ENCODE assay signal across 19 cellular contexts in genomic region chr9:123435471-123435870, GRCh38.
DNase-seq lines count a peak whose midpoint lies in the region; ATAC-seq and TF ChIP-seq lines count a peak whose summit lies in the region.
"Had no signal": no experiment of that assay in that cellular context is flagged by ENCODE, and none has a peak within 500 bp of the region (broad histone marks: within the 10 kb centered on the region; RNA-seq: fewer than 3 reads in every experiment).

No MANE protein-coding gene starts in this region.

- DNase-seq in cardiac septum (ENCODE audit: low spot score) = peak; percentile 10
- no peak for DNase-seq in heart left ventricle
- peak; percentile 33 for DNase-seq in endodermal cell
- no peak for DNase-seq in neural crest cell (ENCODE audit: low read depth, low spot score)
- no peak for DNase-seq in prostate gland (ENCODE audit: low spot score)
- no peak for DNase-seq in NCI-H69 (lab: John Stamatoyannopoulos, UW)
- no peak for DNase-seq in upper lobe of left lung
- DNase-seq: Caco-2; CD4-positive, CD25-positive, alpha-beta regulatory T cell; CD8-positive, alpha-beta T cell; DMS153; DND-41; HCEC 1CT had no signal

- H3K4me1 Mint-ChIP-seq in endodermal cell (peaks cover 39% of the 10 kb centered on the region), neural crest cell (peaks cover 66% of the 10 kb centered on the region)
- H3K4me1 Mint-ChIP-seq: B cell; CD4-positive, CD25-positive, alpha-beta regulatory T cell had no signal

- H3K27me3 ChIP-seq in heart left ventricle (no peaks in the 10 kb centered on the region), endodermal cell (ENCODE audit: control insufficient read depth, insufficient read depth, low read length, poor library complexity, severe bottlenecking) (no peaks in the 10 kb centered on the region), prostate gland (replicated peaks; ENCODE audit: insufficient read depth) (no peaks in the 10 kb centered on the region), upper lobe of left lung (no peaks in the 10 kb centered on the region)
- H3K27me3 ChIP-seq: BLaER1 had no signal

- ATAC-seq in heart left ventricle (no peak), HG03439 (IDR thresholded peaks at IDR 0.05; ENCODE audit: unreplicated experiment) (no peak), upper lobe of left lung (ENCODE audit: low FRiP score in 2 of 2) (no peak)
- ATAC-seq: CD8-positive, alpha-beta T cell had no signal

- no peak for TF ChIP-seq CTCF in heart left ventricle (IDR thresholded peaks at IDR 0.05)
- TF ChIP-seq CTCF in endodermal cell (conservative IDR thresholded peaks at IDR 0.05) = no peak
- no peak for TF ChIP-seq CTCF in neural crest cell (conservative IDR thresholded peaks at IDR 0.05)
- no peak for TF ChIP-seq CTCF in prostate gland (IDR thresholded peaks at IDR 0.05)
- no peak for TF ChIP-seq CTCF in upper lobe of left lung (IDR thresholded peaks at IDR 0.05)

- H3K9me3 Mint-ChIP-seq in endodermal cell (no peaks in the 10 kb centered on the region), neural crest cell (no peaks in the 10 kb centered on the region)
- H3K9me3 Mint-ChIP-seq: CD8-positive, alpha-beta T cell; GM23338 had no signal

- peaks cover 7% of the 10 kb centered on the region for H3K36me3 Mint-ChIP-seq in endodermal cell (ENCODE audit: low read depth)
- H3K36me3 Mint-ChIP-seq in neural crest cell (ENCODE audit: low read depth) = peaks cover 6% of the 10 kb centered on the region

- H3K36me3 ChIP-seq in heart left ventricle = peaks cover 0 to 77% (median 43%) of the 10 kb centered on the region in 9 donors
- no peaks in the 10 kb centered on the region for H3K36me3 ChIP-seq in endodermal cell (ENCODE audit: control insufficient read depth, insufficient read depth, low read length)
- no peaks in the 10 kb centered on the region for H3K36me3 ChIP-seq in prostate gland
- H3K36me3 ChIP-seq in upper lobe of left lung = peaks cover 0 to 45% (median 24%) of the 10 kb centered on the region in 4 donors

- H3K27me3 Mint-ChIP-seq in endodermal cell (ENCODE audit: insufficient read depth) (no peaks in the 10 kb centered on the region), neural crest cell (ENCODE audit: low read depth) (no peaks in the 10 kb centered on the region)
- H3K27me3 Mint-ChIP-seq: B cell; CD4-positive, CD25-positive, alpha-beta regulatory T cell had no signal

- no peak overlapping the region for H3K4me3 ChIP-seq in heart left ventricle
- H3K4me3 ChIP-seq in endodermal cell (ENCODE audit: low read length) = no peak overlapping the region
- no peak overlapping the region for H3K4me3 ChIP-seq in prostate gland
- no peak overlapping the region for H3K4me3 ChIP-seq in upper lobe of left lung
- H3K4me3 ChIP-seq: BLaER1, GM23338 had no signal

- no peak overlapping the region for H3K9ac ChIP-seq in endodermal cell (ENCODE audit: extremely low read depth, low read length, poor library complexity, severe bottlenecking)
- H3K9ac ChIP-seq: BLaER1 had no signal

- TF ChIP-seq POLR2A in heart left ventricle (IDR thresholded peaks at IDR 0.05) (no peak), prostate gland (IDR thresholded peaks at IDR 0.05) (no peak), upper lobe of left lung (IDR thresholded peaks at IDR 0.05) (no peak)

- H3K27ac ChIP-seq in heart left ventricle (no peak overlapping the region), endodermal cell (ENCODE audit: low read depth, low read length) (no peak overlapping the region), prostate gland (no peak overlapping the region), upper lobe of left lung (no peak overlapping the region)
- H3K27ac ChIP-seq: 22Rv1, BLaER1, C4-2B had no signal

- H3K9me3 ChIP-seq in heart left ventricle (peaks cover 0 to 4% (median 0%) of the 10 kb centered on the region in 12 donors), endodermal cell (ENCODE audit: control insufficient read depth, low read length) (no peaks in the 10 kb centered on the region), prostate gland (no peaks in the 10 kb centered on the region), upper lobe of left lung (no peaks in the 10 kb centered on the region)
- H3K9me3 ChIP-seq: Caco-2 had no signal

- no peak for TF ChIP-seq EP300 in upper lobe of left lung (IDR thresholded peaks at IDR 0.05)

- H3K27ac Mint-ChIP-seq in endodermal cell = no peak overlapping the region
- H3K27ac Mint-ChIP-seq in neural crest cell (ENCODE audit: unreplicated experiment) = peak overlapping the region; percentile 55
- H3K27ac Mint-ChIP-seq: B cell; CD4-positive, CD25-positive, alpha-beta regulatory T cell; CD8-positive, alpha-beta T cell; GM23338 had no signal

- H3K4me3 Mint-ChIP-seq in endodermal cell = no peak overlapping the region
- H3K4me3 Mint-ChIP-seq in neural crest cell = peak overlapping the region; percentile 13
- H3K4me3 Mint-ChIP-seq: B cell; CD4-positive, CD25-positive, alpha-beta regulatory T cell; CD8-positive, alpha-beta T cell; GM23338 had no signal

- intact Hi-C loops in cardiac septum (cut with DNase I) (no loop called here), heart left ventricle (cut with DNase I) (no loop called here), prostate gland (cut with DNase I) (no loop called here)

- 91 to 100% (median 95%) methylated on average over 2 of the region's 2 CpGs for WGBS in heart left ventricle, 4 donors
- 89 to 96% methylated on average over 2 of the region's 2 CpGs for WGBS in endodermal cell (ENCODE audit: insufficient coverage in 1 of 2, insufficient read length in 1 of 2), 2 experiments
- 61% methylated on average over 2 of the region's 2 CpGs for WGBS in prostate gland
- 84 to 93% methylated on average over 2 of the region's 2 CpGs for WGBS in upper lobe of left lung, 2 donors

- H3K4me1 ChIP-seq in heart left ventricle (no peaks in the 10 kb centered on the region), endodermal cell (ENCODE audit: control insufficient read depth, insufficient read depth, low read length) (peaks cover 8% of the 10 kb centered on the region), prostate gland (replicated peaks) (no peaks in the 10 kb centered on the region), upper lobe of left lung (no peaks in the 10 kb centered on the region)
- H3K4me1 ChIP-seq: BLaER1, Caco-2 had no signal

Comparison
In these comparisons a context has a peak if more than half of its experiments do, and no peak if none do; other contexts are left out.
1. DNase-seq: peak in cardiac septum (single experiment) and endodermal cell (single experiment); none in heart left ventricle (0 of 5), neural crest cell (single experiment), prostate gland (single experiment), NCI-H69 (single experiment) and upper lobe of left lung (0 of 2).